ENCODE assay signal across 8 cellular contexts in the genomic region with DNA sequence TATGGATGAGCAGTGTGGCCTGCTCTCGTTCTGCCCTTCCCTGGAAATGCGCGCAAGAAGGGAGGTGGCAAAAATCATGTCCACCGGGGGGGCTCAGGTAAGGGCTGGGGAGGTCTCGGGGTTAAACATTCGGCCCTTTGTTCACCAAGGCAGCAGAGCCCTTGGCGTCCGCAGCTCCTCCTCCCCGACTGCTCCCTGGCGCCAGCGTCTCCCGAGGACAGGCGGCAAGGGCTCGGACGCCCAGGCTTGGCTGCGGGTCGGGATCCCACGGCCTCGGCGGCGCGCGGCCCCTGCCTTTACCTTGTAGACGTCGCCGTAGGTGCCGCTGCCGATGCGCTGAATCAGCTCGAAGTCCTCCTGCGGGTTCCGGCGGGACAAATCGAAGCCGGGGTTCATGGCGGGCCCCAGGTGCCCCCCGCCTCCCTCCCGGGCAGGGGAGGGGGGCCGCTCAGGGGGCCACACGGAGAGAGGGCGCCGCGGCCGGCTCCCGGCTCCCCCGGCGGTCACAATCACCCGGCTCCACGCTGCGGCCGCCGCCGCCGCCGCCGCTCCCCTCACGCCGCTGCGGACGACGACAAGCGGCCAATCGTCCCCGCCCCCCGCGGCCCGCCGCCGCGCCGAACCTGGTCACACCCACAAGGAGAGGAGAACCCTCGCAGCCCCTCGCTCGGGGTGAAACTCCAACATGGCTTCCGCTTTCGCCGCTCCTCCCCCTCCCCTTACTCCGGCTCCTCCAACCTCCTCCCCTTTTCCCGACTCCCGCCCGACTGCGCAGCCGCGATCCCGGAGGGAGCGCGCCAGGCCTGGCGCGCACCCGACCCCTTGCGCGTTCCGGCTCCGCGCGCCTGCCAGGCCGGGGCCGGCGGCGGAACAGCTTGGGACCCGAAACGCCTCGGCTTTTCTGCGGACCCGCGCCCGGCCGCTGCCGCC. TPM values are rescaled to one million over a fixed set of nuclear protein-coding genes. Genes with fewer than 3 reads are reported as not detected.
A peak's percentile ranks its signal among the peaks of the same experiment; 100 is the strongest.
DNase-seq lines count a peak whose midpoint lies in the region; ATAC-seq and TF ChIP-seq lines count a peak whose summit lies in the region.

A gene (minus strand): TSS at position 694 of the 930 bp plus-strand sequence. CDS start 298 bp downstream, at position 396.

- no peaks in the 10 kb centered on the region for H3K27me3 Mint-ChIP-seq in activated T-cell treated with anti-CD3 and anti-CD28 coated beads, Interleukin-2, amount 50 U/mL, for 72 hours (ENCODE audit: low read depth)

- H3K27me3 ChIP-seq in Peyer's patch: no peaks in the 10 kb centered on the region
- no peaks in the 10 kb centered on the region for H3K27me3 ChIP-seq in esophagus squamous epithelium

- peak within 1 kb of the TSS; percentile 83 to 95 (median 88) for H3K27ac ChIP-seq in Peyer's patch
- peak within 1 kb of the TSS; percentile 90 to 96 (median 94) for H3K27ac ChIP-seq in esophagus squamous epithelium

- TF ChIP-seq CTCF in Peyer's patch (IDR thresholded peaks at IDR 0.05) (no peak), esophagus squamous epithelium (IDR thresholded peaks at IDR 0.05) (no peak)

- H3K4me3 ChIP-seq in Peyer's patch: peak within 1 kb of the TSS; percentile 65 to 89 (median 82)
- peak within 1 kb of the TSS; percentile 78 to 99 (median 85) for H3K4me3 ChIP-seq in esophagus squamous epithelium

- TF ChIP-seq POLR2A in Peyer's patch (IDR thresholded peaks at IDR 0.05) (peak; percentile 83 to 89), esophagus squamous epithelium (IDR thresholded peaks at IDR 0.05) (peak in 3 of 4 donors; percentile 47 to 92 (median 82))

- H3K4me3 Mint-ChIP-seq in activated T-cell treated with anti-CD3 and anti-CD28 coated beads, Interleukin-2, amount 50 U/mL, for 72 hours: peak within 1 kb of the TSS; percentile 95 to 99

- DNase-seq in DMS53 (lab: John Stamatoyannopoulos, UW): peak; percentile 94
- DNase-seq in KG1 (lab: John Stamatoyannopoulos, UW): peak; percentile 87
- DNase-seq in Peyer's patch: peak; percentile 67 to 95 (median 94)
- DNase-seq in activated T-cell treated with anti-CD3 and anti-CD28 coated beads, Interleukin-2, amount 50 U/mL, for 72 hours: peak; percentile 84 to 85
- peak; percentile 10 for DNase-seq in esophagus squamous epithelium (lab: John Stamatoyannopoulos, UW)
- peak; percentile 96 for DNase-seq in myocyte (ENCODE audit: low read depth)
- peak; percentile 59 to 74 for DNase-seq in stimulated activated CD8-positive, alpha-beta memory T cell treated with anti-CD3 and anti-CD28 coated beads, Interleukin-7, amount 100 ng/mL, for 4 hours (ENCODE audit: low read depth in 2 of 2)

- 0% methylated on average over 6 to 14 of the region's 109 CpGs for WGBS in esophagus squamous epithelium, 2 donors

- ATAC-seq in GM21723 (IDR thresholded peaks at IDR 0.05; ENCODE audit: unreplicated experiment): peak; percentile 73
- peak; percentile 76 to 80 for ATAC-seq in activated T-cell treated with anti-CD3 and anti-CD28 coated beads, Interleukin-2, amount 50 U/mL, for 72 hours (replicated peaks in 1 of 2)

- H3K36me3 ChIP-seq in Peyer's patch (no peaks in the 10 kb centered on the region), esophagus squamous epithelium (no peaks in the 10 kb centered on the region)

- H3K4me1 ChIP-seq in Peyer's patch: peaks cover 0 to 22% (median 3%) of the 10 kb centered on the region in 4 donors
- H3K4me1 ChIP-seq in esophagus squamous epithelium: peaks cover 2 to 75% (median 23%) of the 10 kb centered on the region in 3 donors

- H3K9me3 Mint-ChIP-seq in activated T-cell treated with anti-CD3 and anti-CD28 coated beads, Interleukin-2, amount 50 U/mL, for 72 hours: no peaks in the 10 kb centered on the region

- H3K9me3 ChIP-seq in Peyer's patch (no peaks in the 10 kb centered on the region), esophagus squamous epithelium (no peaks in the 10 kb centered on the region)

- peaks cover 1% of the 10 kb centered on the region in 2 donors for H3K36me3 Mint-ChIP-seq in activated T-cell treated with anti-CD3 and anti-CD28 coated beads, Interleukin-2, amount 50 U/mL, for 72 hours (ENCODE audit: insufficient read depth in 2 of 2)

- peak within 1 kb of the TSS; percentile 98 for H3K27ac Mint-ChIP-seq in activated T-cell treated with anti-CD3 and anti-CD28 coated beads, Interleukin-2, amount 50 U/mL, for 72 hours

- peaks cover 64% of the 10 kb centered on the region for H3K4me1 Mint-ChIP-seq in activated T-cell treated with anti-CD3 and anti-CD28 coated beads, Interleukin-2, amount 50 U/mL, for 72 hours (ENCODE audit: low read depth)

- intact Hi-C loops in esophagus squamous epithelium (cut with DNase I): no loop called here

RNA-seq across cellular contexts. Expression of the gene that starts here (rescaled TPM):
- total RNA-seq in Peyer's patch (10 to 100 TPM; 41.3 to 80.9 (median 43.9) TPM), esophagus squamous epithelium (10 to 100 TPM; 12.6 to 35.1 (median 15.8) TPM), myocyte (37.5 and 46.9 TPM in 2 replicates)
- total RNA-seq in activated T-cell treated with anti-CD3 and anti-CD28 coated beads, Interleukin-2, amount 50 U/mL, for 72 hours: 10 to 100 TPM; 14.6 to 17.1 TPM
- 14.3 TPM for polyA plus RNA-seq in myocyte (2012)

Comparison
In these comparisons a context has a peak if more than half of its experiments do, and no peak if none do; other contexts are left out.
1. Peak in every context shown above with its lines: DNase-seq, ATAC-seq, H3K4me3 ChIP-seq and H3K27ac ChIP-seq.
2. DNase-seq: peak in every context shown above with its lines; median percentile 96 in myocyte; 94 in DMS53; 94 in Peyer's patch; 87 in KG1; 84 in activated T-cell treated with anti-CD3 and anti-CD28 coated beads, Interleukin-2, amount 50 U/mL, for 72 hours; 66 in stimulated activated CD8-positive, alpha-beta memory T cell treated with anti-CD3 and anti-CD28 coated beads, Interleukin-7, amount 100 ng/mL, for 4 hours; 10 in esophagus squamous epithelium.